ENCODE assay signal across 7 cellular contexts in genomic region chr18:3608099-3608453, GRCh38.
A peak's percentile ranks its signal among the peaks of the same experiment; 100 is the strongest.
DNase-seq lines count a peak whose midpoint lies in the region; ATAC-seq and TF ChIP-seq lines count a peak whose summit lies in the region.
"Not testable (repeated sequence)": the region's sequence is repeated elsewhere in the genome, so short reads cannot be mapped to it uniquely, and the experiment has no call there.

No MANE protein-coding gene starts in this region.

- H3K9ac ChIP-seq in IMR-90 (ENCODE audit: low read depth, low read length); mesenchymal stem cell (ENCODE audit: low read length); trophoblast cell (ENCODE audit: low read length): not testable (repeated sequence)

- H3K4ac ChIP-seq in IMR-90 (ENCODE audit: low read depth, low read length) (peak overlapping the region; percentile 88), mesenchymal stem cell (ENCODE audit: low read depth in 1 of 2, low read length in 2 of 2) (peak overlapping the region in 1 of 2 experiments; percentile 2)
- not testable (repeated sequence) for H3K4ac ChIP-seq in trophoblast cell (ENCODE audit: low read depth, low read length)

- not testable (repeated sequence) for H3K23ac ChIP-seq in IMR-90 (ENCODE audit: low read depth, low read length); mesenchymal stem cell (ENCODE audit: low read length in 2 of 2); trophoblast cell (ENCODE audit: low read length)

- not testable (repeated sequence) for H3K36me3 Mint-ChIP-seq in GM23338 (ENCODE audit: low read depth); activated naive CD4-positive, alpha-beta T cell treated with anti-CD3 and anti-CD28 coated beads, Interleukin-2, amount 10 ng/mL, durations not matched to agents 7 days and 5 days; stimulated activated naive CD8-positive, alpha-beta T cell treated with anti-CD3 and anti-CD28 coated beads, Interleukin-15, Interleukin-2, amounts not matched to agents 100 ng/mL and 50 ng/mL, for 24 hours (ENCODE audit: low read depth)

- peak overlapping the region; percentile 30; the same call in 1 of the 2 replicates for H2BK20ac ChIP-seq in IMR-90 (ENCODE audit: low read depth, low read length)

- dilution Hi-C loops in IMR-90 (cut with HindIII; ENCODE audit: low sequenced_read_pairs, unreplicated experiment), result not testable (repeated sequence)

- TF ChIP-seq CTCF in GM23338 (conservative IDR thresholded peaks at IDR 0.05; ENCODE audit: low read depth in 2 of 2), result peak in 1 of 2 experiments; percentile 19; a peak in 1 of 4 replicates
- not testable (repeated sequence) for TF ChIP-seq CTCF in IMR-90 (conservative IDR thresholded peaks at IDR 0.05; ENCODE audit: low read depth, low read length); RWPE1 (conservative IDR thresholded peaks at IDR 0.05; ENCODE audit: low read depth)

- TF ChIP-seq POLR2A in IMR-90 (IDR thresholded peaks at IDR 0.05; ENCODE audit: low read depth, low read length), result not testable (repeated sequence)

- not testable (repeated sequence) for BruUV-seq in IMR-90 (replicated peaks; lab: Mats Ljungman, UMichigan)

- not testable (repeated sequence) for H3K56ac ChIP-seq in IMR-90 (ENCODE audit: extremely low read depth, insufficient read depth, low read length)

- not testable (repeated sequence) for H4K20me1 ChIP-seq in GM23338 (replicated peaks; ENCODE audit: insufficient read depth); IMR-90 (ENCODE audit: insufficient read depth, low read length)

- not testable (repeated sequence) for H3K36me3 ChIP-seq in GM23338 (ENCODE audit: insufficient read depth); IMR-90 (ENCODE audit: control insufficient read depth, insufficient read depth, low read length); mesenchymal stem cell (ENCODE audit: control insufficient read depth in 1 of 2, insufficient read depth in 2 of 2, low read depth in 1 of 2, low read length in 2 of 2); trophoblast cell (ENCODE audit: control insufficient read depth in 1 of 2, insufficient read depth in 2 of 2, low read length in 2 of 2)

- H3K4me2 ChIP-seq in GM23338; IMR-90 (ENCODE audit: low read depth, low read length); mesenchymal stem cell (ENCODE audit: low read length, poor library complexity, severe bottlenecking); trophoblast cell (ENCODE audit: low read length): not testable (repeated sequence)

- H3K18ac ChIP-seq in IMR-90 (ENCODE audit: low read depth, low read length), result peak overlapping the region; percentile 85; the same call in 1 of the 2 replicates
- not testable (repeated sequence) for H3K18ac ChIP-seq in mesenchymal stem cell (ENCODE audit: low read depth in 1 of 2, low read length in 2 of 2); trophoblast cell (ENCODE audit: low read length)

- H3K9me3 Mint-ChIP-seq in GM23338; activated naive CD4-positive, alpha-beta T cell treated with anti-CD3 and anti-CD28 coated beads, Interleukin-2, amount 10 ng/mL, durations not matched to agents 7 days and 5 days; stimulated activated naive CD8-positive, alpha-beta T cell treated with anti-CD3 and anti-CD28 coated beads, Interleukin-15, Interleukin-2, amounts not matched to agents 100 ng/mL and 50 ng/mL, for 24 hours: not testable (repeated sequence)

- H2AK9ac ChIP-seq in IMR-90 (replicated peaks; ENCODE audit: low read depth, low read length, poor library complexity), result peak overlapping the region; percentile 17

- H3K27ac Mint-ChIP-seq in GM23338, result peak overlapping the region; percentile 72; the same call in 1 of the 2 replicates
- H3K27ac Mint-ChIP-seq in activated naive CD4-positive, alpha-beta T cell treated with anti-CD3 and anti-CD28 coated beads, Interleukin-2, amount 10 ng/mL, durations not matched to agents 7 days and 5 days, result peak overlapping the region; percentile 19
- H3K27ac Mint-ChIP-seq in stimulated activated naive CD8-positive, alpha-beta T cell treated with anti-CD3 and anti-CD28 coated beads, Interleukin-15, Interleukin-2, amounts not matched to agents 100 ng/mL and 50 ng/mL, for 24 hours, result peak overlapping the region; percentile 17

- peak overlapping the region; percentile 81 for H4K91ac ChIP-seq in IMR-90 (ENCODE audit: insufficient read depth, low read depth, low read length)
- peak overlapping the region; percentile 5 for H4K91ac ChIP-seq in mesenchymal stem cell (ENCODE audit: low read length)
- H4K91ac ChIP-seq in trophoblast cell (ENCODE audit: low read depth, low read length), result peak overlapping the region; percentile 33

- CTCF ChIA-PET in IMR-90 (lab: Yijun Ruan, JAX), result not testable (repeated sequence)
- CTCF ChIA-PET in RWPE1 (lab: Yijun Ruan, JAX), result interaction anchor here (0.6 to 0.7 kb wide), 2 partner anchors 10 to 14 kb away, joined by 3 read pairs; no protein-coding TSS in a partner anchor
- CTCF ChIA-PET in activated naive CD4-positive, alpha-beta T cell treated with anti-CD3 and anti-CD28 coated beads, Interleukin-2, amount 10 ng/mL, durations not matched to agents 7 days and 5 days (lab: Charles Lee), result interaction anchor here (0.9 to 2.2 kb wide), 5 partner anchors 11 to 58 kb away, joined by 3 to 5 read pairs (median 3); no protein-coding TSS in a partner anchor

- not testable (repeated sequence) for H4K5ac ChIP-seq in IMR-90 (ENCODE audit: low read depth, low read length)

- H3K9me1 ChIP-seq in IMR-90 (ENCODE audit: insufficient read depth, low read length), result peaks cover 12% of the 10 kb centered on the region; the same call in 1 of the 2 replicates

- intact Hi-C loops in IMR-90 (cut with micrococcal nuclease), result not testable (repeated sequence)

- peaks cover 21% of the 10 kb centered on the region for H3K27me3 Mint-ChIP-seq in GM23338 (ENCODE audit: insufficient read depth, low read depth, poor library complexity)
- not testable (repeated sequence) for H3K27me3 Mint-ChIP-seq in activated naive CD4-positive, alpha-beta T cell treated with anti-CD3 and anti-CD28 coated beads, Interleukin-2, amount 10 ng/mL, durations not matched to agents 7 days and 5 days; stimulated activated naive CD8-positive, alpha-beta T cell treated with anti-CD3 and anti-CD28 coated beads, Interleukin-15, Interleukin-2, amounts not matched to agents 100 ng/mL and 50 ng/mL, for 24 hours

- H3K14ac ChIP-seq in IMR-90 (replicated peaks; ENCODE audit: low read depth, low read length); mesenchymal stem cell (ENCODE audit: low read length in 2 of 2); trophoblast cell (ENCODE audit: low read length): not testable (repeated sequence)

- not testable (repeated sequence) for H3K27me3 ChIP-seq in GM23338 (ENCODE audit: insufficient read depth); IMR-90 (ENCODE audit: control insufficient read depth, insufficient read depth, low read length); mesenchymal stem cell (ENCODE audit: control insufficient read depth in 1 of 2, insufficient read depth in 1 of 2, low read length in 2 of 2); trophoblast cell (ENCODE audit: insufficient read depth, low read length)

- peaks cover 32% of the 10 kb centered on the region for H3K4me1 ChIP-seq in GM23338 (ENCODE audit: insufficient read depth)
- peaks cover 16% of the 10 kb centered on the region for H3K4me1 ChIP-seq in IMR-90 (ENCODE audit: control insufficient read depth, insufficient read depth, low read length)
- not testable (repeated sequence) for H3K4me1 ChIP-seq in mesenchymal stem cell (ENCODE audit: control insufficient read depth, insufficient read depth, low read depth, low read length)
- peaks cover 4 to 14% of the 10 kb centered on the region in 2 experiments for H3K4me1 ChIP-seq in trophoblast cell (ENCODE audit: control insufficient read depth in 1 of 2, insufficient read depth in 2 of 2, low read length in 2 of 2)

- H3F3A ChIP-seq in GM23338 (replicated peaks; ENCODE audit: low read depth), result peaks cover 29% of the 10 kb centered on the region

- peak overlapping the region; percentile 81; the same call in 2 of the 3 replicates for H2BK15ac ChIP-seq in IMR-90 (ENCODE audit: low read depth, low read length)
- H2BK15ac ChIP-seq in mesenchymal stem cell (ENCODE audit: low read depth, poor library complexity, severe bottlenecking), result not testable (repeated sequence)

- POLR2A ChIA-PET in IMR-90 (lab: Charles Lee; ENCODE audit: unreplicated experiment), result not testable (repeated sequence)
- POLR2A ChIA-PET in RWPE1 (lab: Yijun Ruan, JAX; ENCODE audit: low non-redundant PET), result interaction anchor here (0.5 to 1.1 kb wide), 4 partner anchors 14 to 59 kb away, joined by 3 to 5 read pairs (median 4); no protein-coding TSS in a partner anchor

- H2BK5ac ChIP-seq in IMR-90 (ENCODE audit: low read depth, low read length, poor library complexity, severe bottlenecking), result peak overlapping the region; percentile 4
- not testable (repeated sequence) for H2BK5ac ChIP-seq in mesenchymal stem cell (ENCODE audit: low read depth, low read length, poor library complexity, severe bottlenecking); trophoblast cell (ENCODE audit: low read depth, low read length, poor library complexity)

- in situ Hi-C loops in IMR-90 (cut with MboI; ENCODE audit: low sequenced_read_pairs), result loop anchor here (25.0 kb wide), 1 partner anchor 621 kb away; no protein-coding TSS in a partner anchor

- TF ChIP-seq RAD21 in IMR-90 (IDR thresholded peaks at IDR 0.05; ENCODE audit: low read length), result not testable (repeated sequence)

- peaks cover 33% of the 10 kb centered on the region for H3K4me1 Mint-ChIP-seq in GM23338
- peaks cover 19% of the 10 kb centered on the region for H3K4me1 Mint-ChIP-seq in activated naive CD4-positive, alpha-beta T cell treated with anti-CD3 and anti-CD28 coated beads, Interleukin-2, amount 10 ng/mL, durations not matched to agents 7 days and 5 days
- peaks cover 36% of the 10 kb centered on the region for H3K4me1 Mint-ChIP-seq in stimulated activated naive CD8-positive, alpha-beta T cell treated with anti-CD3 and anti-CD28 coated beads, Interleukin-15, Interleukin-2, amounts not matched to agents 100 ng/mL and 50 ng/mL, for 24 hours (ENCODE audit: low read depth)

- H3K27ac ChIP-seq in GM23338 (ENCODE audit: low read depth); mesenchymal stem cell (ENCODE audit: low read length, poor library complexity, severe bottlenecking); trophoblast cell (ENCODE audit: low read depth, low read length): not testable (repeated sequence)
- H3K27ac ChIP-seq in IMR-90 (ENCODE audit: insufficient read depth, low read length) (peak overlapping the region; percentile 81; the same call in 1 of the 2 replicates), RWPE1 (peak overlapping the region; percentile 41)

- DNase-seq in GM23338 (ENCODE audit: low spot score); IMR-90; RWPE1 (ENCODE audit: low spot score); activated naive CD4-positive, alpha-beta T cell treated with anti-CD3 and anti-CD28 coated beads, Interleukin-2, amount 10 ng/mL, durations not matched to agents 7 days and 5 days; mesenchymal stem cell; trophoblast cell: not testable (repeated sequence)

- peaks cover 10 to 40% of the 10 kb centered on the region in 2 experiments for H3K79me1 ChIP-seq in IMR-90 (ENCODE audit: low read depth in 1 of 2, low read length in 2 of 2)
- peaks cover 14% of the 10 kb centered on the region for H3K79me1 ChIP-seq in mesenchymal stem cell (replicated peaks; ENCODE audit: low read length, poor library complexity, severe bottlenecking)
- peaks cover 18% of the 10 kb centered on the region for H3K79me1 ChIP-seq in trophoblast cell (ENCODE audit: low read length)

- peaks cover 36% of the 10 kb centered on the region for H3K79me2 ChIP-seq in GM23338 (replicated peaks; ENCODE audit: insufficient read depth)
- H3K79me2 ChIP-seq in trophoblast cell (ENCODE audit: control insufficient read depth, insufficient read depth, low read length, poor library complexity), result not testable (repeated sequence)

- peak overlapping the region in 1 of 2 experiments; percentile 49 for H2BK12ac ChIP-seq in mesenchymal stem cell (ENCODE audit: low read length in 2 of 2)
- H2BK12ac ChIP-seq in trophoblast cell (ENCODE audit: low read length), result not testable (repeated sequence)

- not testable (repeated sequence) for H3K9me2 ChIP-seq in GM23338 (ENCODE audit: insufficient read depth)

- WGBS in IMR-90 (ENCODE audit: extremely low coverage in 2 of 2, insufficient read length in 1 of 2), 2 experiments, result no CpG with 5 or more reads among the region's 8 CpGs
- WGBS in mesenchymal stem cell, result 100% methylated on average over 7 of the region's 8 CpGs
- WGBS in trophoblast cell (ENCODE audit: extremely low coverage, insufficient coverage, insufficient read length), result no CpG with 5 or more reads among the region's 8 CpGs

- peak overlapping the region; percentile 85; the same call in 1 of the 2 replicates for H2BK120ac ChIP-seq in IMR-90 (ENCODE audit: low read depth, low read length)
- H2BK120ac ChIP-seq in mesenchymal stem cell (ENCODE audit: low read depth, low read length), result peak overlapping the region; percentile 4
- H2BK120ac ChIP-seq in trophoblast cell (ENCODE audit: insufficient read depth, low read length, poor library complexity), result not testable (repeated sequence)

- H2AFZ ChIP-seq in GM23338; IMR-90 (replicated peaks; ENCODE audit: low read length, poor library complexity); mesenchymal stem cell (ENCODE audit: low read depth, low read length); trophoblast cell (ENCODE audit: insufficient read depth, low read length, poor library complexity): not testable (repeated sequence)

- not testable (repeated sequence) for H3K4me3 ChIP-seq in GM23338; IMR-90 (ENCODE audit: insufficient read depth, low read depth, low read length); mesenchymal stem cell (ENCODE audit: insufficient read depth in 1 of 2, low read depth in 1 of 2, low read length in 2 of 2); trophoblast cell (ENCODE audit: low read depth, low read length)

- not testable (repeated sequence) for H4K12ac ChIP-seq in trophoblast cell (ENCODE audit: low read depth, low read length)

- H4K8ac ChIP-seq in IMR-90 (ENCODE audit: low read depth in 2 of 2, low read length in 2 of 2) (peak overlapping the region; percentile 22 to 83; a peak in 3 of 4 replicates), mesenchymal stem cell (ENCODE audit: low read length) (peak overlapping the region; percentile 35)
- H4K8ac ChIP-seq in trophoblast cell (ENCODE audit: low read depth, low read length), result not testable (repeated sequence)

- not testable (repeated sequence) for H3K9me3 ChIP-seq in IMR-90 (ENCODE audit: control insufficient read depth, insufficient read depth, low read length); mesenchymal stem cell (ENCODE audit: control insufficient read depth, low read length); trophoblast cell (ENCODE audit: insufficient read depth, low read depth, low read length)

- not testable (repeated sequence) for H3K4me3 Mint-ChIP-seq in GM23338; activated naive CD4-positive, alpha-beta T cell treated with anti-CD3 and anti-CD28 coated beads, Interleukin-2, amount 10 ng/mL, durations not matched to agents 7 days and 5 days; stimulated activated naive CD8-positive, alpha-beta T cell treated with anti-CD3 and anti-CD28 coated beads, Interleukin-15, Interleukin-2, amounts not matched to agents 100 ng/mL and 50 ng/mL, for 24 hours

- not testable (repeated sequence) for ATAC-seq in GM23338; IMR-90 (ENCODE audit: low read depth)

- peak overlapping the region; percentile 91; the same call in 1 of the 2 replicates for H2AK5ac ChIP-seq in IMR-90 (ENCODE audit: low read depth, low read length)
- H2AK5ac ChIP-seq in mesenchymal stem cell (ENCODE audit: low read length, severe bottlenecking), result peak overlapping the region; percentile 76
- H2AK5ac ChIP-seq in trophoblast cell (ENCODE audit: low read length), result not testable (repeated sequence)

Comparison
In these comparisons a context has a peak if more than half of its experiments do, and no peak if none do; other contexts are left out.
1. H3K27ac Mint-ChIP-seq: peak in every context shown above with its lines; median percentile 72 in GM23338; 19 in activated naive CD4-positive, alpha-beta T cell treated with anti-CD3 and anti-CD28 coated beads, Interleukin-2, amount 10 ng/mL, durations not matched to agents 7 days and 5 days; 17 in stimulated activated naive CD8-positive, alpha-beta T cell treated with anti-CD3 and anti-CD28 coated beads, Interleukin-15, Interleukin-2, amounts not matched to agents 100 ng/mL and 50 ng/mL, for 24 hours.
2. H4K91ac ChIP-seq: peak in every context shown above with its lines; median percentile 81 in IMR-90; 33 in trophoblast cell; 5 in mesenchymal stem cell.